1 cellular context compared by ENCODE assay signal in genomic region chr5:33894566-33894965, GRCh38.
TF ChIP-seq lines count a peak whose summit lies in the region.

No MANE protein-coding gene starts in this region.

TF ChIP-seq in A549, 52 proteins besides CTCF, POLR2A, EP300 and RAD21:
- TF ChIP-seq MYC (IDR thresholded peaks at IDR 0.05; ENCODE audit: borderline replicate concordance, low read length) (no peak), FOSL2 (IDR thresholded peaks at IDR 0.05) (no peak), FOSL2 (CRISPR knock-in tag; IDR thresholded peaks at IDR 0.05) (peak; percentile 51), BHLHE40 (IDR thresholded peaks at IDR 0.05; ENCODE audit: low read depth, low read length) (no peak), TP53 (CRISPR knock-in tag; IDR thresholded peaks at IDR 0.05) (no peak), SMC3 (IDR thresholded peaks at IDR 0.05) (no peak), EHF (CRISPR knock-in tag; IDR thresholded peaks at IDR 0.05) (no peak), HES2 (IDR thresholded peaks at IDR 0.05) (no peak), HEYL (CRISPR knock-in tag; IDR thresholded peaks at IDR 0.05) (no peak), GATA3 (IDR thresholded peaks at IDR 0.05; ENCODE audit: borderline replicate concordance) (peak; percentile 46; the same call in 1 of the 2 replicates), JUNB (IDR thresholded peaks at IDR 0.05) (0 out of 2 replicates have a peak, but pooled peaks have one; percentile 21), HDAC2 (IDR thresholded peaks at IDR 0.05) (no peak), USF2 (IDR thresholded peaks at IDR 0.05) (no peak), HOXB13 (CRISPR knock-in tag; IDR thresholded peaks at IDR 0.05; ENCODE audit: low read depth) (no peak), NR3C1 (IDR thresholded peaks at IDR 0.05) (no peak), ZFP36 (IDR thresholded peaks at IDR 0.05; ENCODE audit: borderline replicate concordance, partially characterized antibody) (no peak)
